Comparison of ENCODE assay signal across 16 cellular contexts in genomic region chr19:43723588-43723987, GRCh38. TPM values are rescaled to one million over a fixed set of nuclear protein-coding genes. Genes with fewer than 3 reads are reported as not detected.
DNase-seq lines count a peak whose midpoint lies in the region; ATAC-seq and TF ChIP-seq lines count a peak whose summit lies in the region.
"Had no signal": no experiment of that assay in that cellular context is flagged by ENCODE, and none has a peak within 500 bp of the region (broad histone marks: within the 10 kb centered on the region; RNA-seq: fewer than 3 reads in every experiment).

No MANE protein-coding gene starts in this region.

- no peaks in the 10 kb centered on the region for H3K9me3 ChIP-seq in transverse colon
- H3K9me3 ChIP-seq in mesenchymal stem cell (ENCODE audit: control insufficient read depth, low read length): no peaks in the 10 kb centered on the region
- H3K9me3 ChIP-seq: thoracic aorta had no signal

- no peak overlapping the region for H4K8ac ChIP-seq in mesenchymal stem cell (ENCODE audit: low read length)

- POLR2A ChIA-PET in activated CD4-positive, alpha-beta T cell treated with anti-CD3 and anti-CD28 coated beads for 36 hours (lab: Charles Lee): interaction anchor here (0.5 kb wide), 1 partner anchor 104 kb away, joined by 3 read pairs; the partner anchor contains the start of gene ZNF283

- in situ Hi-C loops in transverse colon (cut with MboI; ENCODE audit: low pct_ligation_motif_present in 1 of 4, low pct_unique_long_range_greater_than_20kb in 1 of 4, low sequenced_read_pairs in 3 of 4): no loop called here

- CTCF ChIA-PET in activated CD4-positive, alpha-beta T cell treated with anti-CD3 and anti-CD28 coated beads for 36 hours (lab: Charles Lee): interaction anchor here (0.5 to 0.7 kb wide), 2 partner anchors 15 to 57 kb away, joined by 3 to 4 read pairs; no protein-coding TSS in a partner anchor

- H2AK5ac ChIP-seq in mesenchymal stem cell (ENCODE audit: low read length, severe bottlenecking): no peak overlapping the region

- H3K36me3 ChIP-seq in transverse colon (no peaks in the 10 kb centered on the region), mesenchymal stem cell (ENCODE audit: control insufficient read depth in 1 of 2, insufficient read depth in 2 of 2, low read depth in 1 of 2, low read length in 2 of 2) (peaks cover 13 to 20% of the 10 kb centered on the region in 2 experiments)

- H3K4me1 ChIP-seq in transverse colon (no peaks in the 10 kb centered on the region), mesenchymal stem cell (ENCODE audit: control insufficient read depth, insufficient read depth, low read depth, low read length) (peaks cover 2% of the 10 kb centered on the region)

- DNase-seq in activated CD4-positive, alpha-beta T cell treated with anti-CD3 and anti-CD28 coated beads for 36 hours: peak; percentile 28
- no peak for DNase-seq in activated CD4-positive, alpha-beta T cell treated with anti-CD3 and anti-CD28 coated beads, Interleukin-2, amount 50 U/mL, for 4 hours
- DNase-seq in OCI-M1 (lab: John Stamatoyannopoulos, UW): peak; percentile 18
- peak; percentile 41 for DNase-seq in epithelial cell of esophagus (ENCODE audit: low read depth)
- no peak for DNase-seq in transverse colon
- DNase-seq in C1 segment of cervical spinal cord (lab: John Stamatoyannopoulos, UW): no peak
- DNase-seq in NCI-H510A treated with DMSO at 0.1 percent for 48 hours (lab: John Stamatoyannopoulos, UW): no peak
- no peak for DNase-seq in mesenchymal stem cell
- DNase-seq: ACHN; amygdala; effector memory CD8-positive, alpha-beta T cell; occipital lobe had no signal

- H3K4me3 Mint-ChIP-seq in activated CD4-positive, alpha-beta T cell treated with anti-CD3 and anti-CD28 coated beads for 36 hours: no peak overlapping the region
- H3K4me3 Mint-ChIP-seq: activated T-helper 17 cell treated with anti-CD3 and anti-CD28 coated beads, Interleukin-2, amount 50 U/mL, for 72 hours; effector memory CD8-positive, alpha-beta T cell; T-helper 1 cell treated with Interleukin-12 subunit alpha and Interleukin-12 subunit beta and Interleukin-4 antibody, amounts not matched to agents 30 μg/mL and 1 μg/mL, for 36 hours had no signal

- H3K4me3 ChIP-seq in epithelial cell of esophagus (ENCODE audit: low read length): no peak overlapping the region
- no peak overlapping the region for H3K4me3 ChIP-seq in transverse colon
- H3K4me3 ChIP-seq in mesenchymal stem cell (ENCODE audit: insufficient read depth in 1 of 2, low read depth in 1 of 2, low read length in 2 of 2): no peak overlapping the region
- H3K4me3 ChIP-seq: thoracic aorta had no signal

- no peak for TF ChIP-seq POLR2A in transverse colon (IDR thresholded peaks at IDR 0.05)

- H3K36me3 Mint-ChIP-seq in activated CD4-positive, alpha-beta T cell treated with anti-CD3 and anti-CD28 coated beads for 36 hours (ENCODE audit: low read depth): peaks cover 5% of the 10 kb centered on the region

- H3K18ac ChIP-seq in mesenchymal stem cell (ENCODE audit: low read depth in 1 of 2, low read length in 2 of 2): no peak overlapping the region

- H3K4me1 Mint-ChIP-seq in activated CD4-positive, alpha-beta T cell treated with anti-CD3 and anti-CD28 coated beads for 36 hours: peaks cover 8% of the 10 kb centered on the region
- H3K4me1 Mint-ChIP-seq: activated T-helper 17 cell treated with anti-CD3 and anti-CD28 coated beads, Interleukin-2, amount 50 U/mL, for 72 hours had no signal

- no peak overlapping the region for H3K23ac ChIP-seq in mesenchymal stem cell (ENCODE audit: low read length in 2 of 2)

- H3K4me2 ChIP-seq in mesenchymal stem cell (ENCODE audit: low read length, poor library complexity, severe bottlenecking): no peak overlapping the region

- intact Hi-C loops in activated CD4-positive, alpha-beta T cell treated with anti-CD3 and anti-CD28 coated beads for 36 hours (cut with DNase I, micrococcal nuclease): loop anchor here in 1 of 2 experiments (5.0 kb wide), 1 partner anchor 51 kb away; the partner anchor contains the start of gene PLAUR
- intact Hi-C loops in transverse colon (cut with DNase I; ENCODE audit: low total_unique reads): no loop called here

- 43 to 67% methylated on average over 3 to 8 of the region's 8 CpGs for WGBS in transverse colon (ENCODE audit: low coverage in 1 of 2), 2 donors
- 71% methylated on average over 8 of the region's 8 CpGs for WGBS in mesenchymal stem cell

- TF ChIP-seq EP300 in transverse colon (IDR thresholded peaks at IDR 0.05; ENCODE audit: low read depth): no peak

- H3K27ac ChIP-seq in transverse colon (no peak overlapping the region), mesenchymal stem cell (ENCODE audit: low read length, poor library complexity, severe bottlenecking) (no peak overlapping the region)
- H3K27ac ChIP-seq: thoracic aorta had no signal

- H4K91ac ChIP-seq in mesenchymal stem cell (ENCODE audit: low read length): no peak overlapping the region

- no peak overlapping the region for H3K14ac ChIP-seq in mesenchymal stem cell (ENCODE audit: low read length in 2 of 2)

- no peak overlapping the region for H3K4ac ChIP-seq in mesenchymal stem cell (ENCODE audit: low read depth in 1 of 2, low read length in 2 of 2)

- H3K27ac Mint-ChIP-seq in activated CD4-positive, alpha-beta T cell treated with anti-CD3 and anti-CD28 coated beads for 36 hours: no peak overlapping the region
- H3K27ac Mint-ChIP-seq: activated T-helper 17 cell treated with anti-CD3 and anti-CD28 coated beads, Interleukin-2, amount 50 U/mL, for 72 hours; effector memory CD8-positive, alpha-beta T cell; T-helper 1 cell treated with Interleukin-12 subunit alpha and Interleukin-12 subunit beta and Interleukin-4 antibody, amounts not matched to agents 30 μg/mL and 1 μg/mL, for 36 hours had no signal

- no peaks in the 10 kb centered on the region for H3K79me1 ChIP-seq in mesenchymal stem cell (replicated peaks; ENCODE audit: low read length, poor library complexity, severe bottlenecking)

- no peaks in the 10 kb centered on the region for H3K9me3 Mint-ChIP-seq in activated CD4-positive, alpha-beta T cell treated with anti-CD3 and anti-CD28 coated beads for 36 hours (ENCODE audit: low read depth)
- H3K9me3 Mint-ChIP-seq: activated T-helper 17 cell treated with anti-CD3 and anti-CD28 coated beads, Interleukin-2, amount 50 U/mL, for 72 hours; effector memory CD8-positive, alpha-beta T cell; T-helper 1 cell treated with Interleukin-12 subunit alpha and Interleukin-12 subunit beta and Interleukin-4 antibody, amounts not matched to agents 30 μg/mL and 1 μg/mL, for 36 hours had no signal

- ATAC-seq in activated CD4-positive, alpha-beta T cell treated with anti-CD3 and anti-CD28 coated beads for 36 hours: no peak
- ATAC-seq: activated T-helper 17 cell treated with anti-CD3 and anti-CD28 coated beads, Interleukin-2, amount 50 U/mL, for 72 hours; effector memory CD8-positive, alpha-beta T cell had no signal

- no peaks in the 10 kb centered on the region for H3K27me3 Mint-ChIP-seq in activated CD4-positive, alpha-beta T cell treated with anti-CD3 and anti-CD28 coated beads for 36 hours
- H3K27me3 Mint-ChIP-seq: activated T-helper 17 cell treated with anti-CD3 and anti-CD28 coated beads, Interleukin-2, amount 50 U/mL, for 72 hours had no signal

- no peak overlapping the region for H3K9ac ChIP-seq in mesenchymal stem cell (ENCODE audit: low read length)

- no peak overlapping the region for H2BK12ac ChIP-seq in mesenchymal stem cell (ENCODE audit: low read length in 2 of 2)

- peak; percentile 43 for TF ChIP-seq CTCF in epithelial cell of esophagus (IDR thresholded peaks at IDR 0.05; ENCODE audit: insufficient read depth, low read depth, low read length, missing control alignments)
- peak; percentile 26 to 60 (median 39) for TF ChIP-seq CTCF in transverse colon (IDR thresholded peaks at IDR 0.05)

- H2AFZ ChIP-seq in mesenchymal stem cell (ENCODE audit: low read depth, low read length): no peak overlapping the region

- H2BK5ac ChIP-seq in mesenchymal stem cell (ENCODE audit: low read depth, low read length, poor library complexity, severe bottlenecking): no peak overlapping the region

- H2BK120ac ChIP-seq in mesenchymal stem cell (ENCODE audit: low read depth, low read length): no peak overlapping the region

- no peak overlapping the region for H2BK15ac ChIP-seq in mesenchymal stem cell (ENCODE audit: low read depth, poor library complexity, severe bottlenecking)

- H3K27me3 ChIP-seq in transverse colon: no peaks in the 10 kb centered on the region
- H3K27me3 ChIP-seq in mesenchymal stem cell (ENCODE audit: control insufficient read depth in 1 of 2, insufficient read depth in 1 of 2, low read length in 2 of 2): no peaks in the 10 kb centered on the region

RNA-seq across cellular contexts. Expression of gene IRGC, which starts 7.7 kb away (rescaled TPM):
- total RNA-seq in activated CD4-positive, alpha-beta T cell treated with anti-CD3 and anti-CD28 coated beads for 36 hours: not detected
- total RNA-seq in transverse colon: not detected
- polyA plus RNA-seq in mesenchymal stem cell (2013, experiment 1 of 2): not detected
- not detected for polyA plus RNA-seq in mesenchymal stem cell (2013, experiment 2 of 2)
- total RNA-seq: activated T-helper 17 cell treated with anti-CD3 and anti-CD28 coated beads, Interleukin-2, amount 50 U/mL, for 72 hours; lung microvascular endothelial cell; occipital lobe; thoracic aorta had no signal

RNA-seq across cellular contexts. Expression of gene SMG9, which starts 31.2 kb away (rescaled TPM):
- total RNA-seq in activated CD4-positive, alpha-beta T cell treated with anti-CD3 and anti-CD28 coated beads for 36 hours: 10 to 100 TPM; 64.4 to 65.2 TPM
- total RNA-seq in transverse colon: 10 to 100 TPM in 3 of 4 donors, 1 to 10 TPM in 1; 4.1 to 68.7 (median 13.8) TPM
- 20.5 TPM for polyA plus RNA-seq in mesenchymal stem cell (2013, experiment 1 of 2)
- polyA plus RNA-seq in mesenchymal stem cell (2013, experiment 2 of 2): 19.8 TPM

RNA-seq across cellular contexts. Expression of gene PLAUR, which starts 53.6 kb away (rescaled TPM):
- 10 to 100 TPM; 15.6 to 17.7 TPM for total RNA-seq in activated CD4-positive, alpha-beta T cell treated with anti-CD3 and anti-CD28 coated beads for 36 hours
- total RNA-seq in transverse colon: 10 to 100 TPM; 12.1 to 76.2 (median 54.7) TPM
- polyA plus RNA-seq in mesenchymal stem cell (2013, experiment 1 of 2): 83.9 TPM
- polyA plus RNA-seq in mesenchymal stem cell (2013, experiment 2 of 2): 83.9 TPM

RNA-seq across cellular contexts. Expression of gene KCNN4, which starts 57.2 kb away (rescaled TPM):
- total RNA-seq in activated CD4-positive, alpha-beta T cell treated with anti-CD3 and anti-CD28 coated beads for 36 hours: 100 to 1,000 TPM; 103 to 110 TPM
- total RNA-seq in transverse colon: 10 to 100 TPM in 3 of 4 donors, not detected in 1; 26.5 to 72.2 (median 37.4) TPM
- polyA plus RNA-seq in mesenchymal stem cell (2013, experiment 1 of 2): 0.04 TPM
- 0.08 TPM for polyA plus RNA-seq in mesenchymal stem cell (2013, experiment 2 of 2)
- total RNA-seq: lung microvascular endothelial cell had no signal

Comparison
In these comparisons a context has a peak if more than half of its experiments do, and no peak if none do; other contexts are left out.
1. DNase-seq: peak in activated CD4-positive, alpha-beta T cell treated with anti-CD3 and anti-CD28 coated beads for 36 hours (single experiment), OCI-M1 (single experiment) and epithelial cell of esophagus (single experiment); none in activated CD4-positive, alpha-beta T cell treated with anti-CD3 and anti-CD28 coated beads, Interleukin-2, amount 50 U/mL, for 4 hours (0 of 2), transverse colon (single experiment), C1 segment of cervical spinal cord (0 of 14), NCI-H510A treated with DMSO at 0.1 percent for 48 hours (single experiment) and mesenchymal stem cell (single experiment).